Comparison of ENCODE assay signal across 21 cellular contexts in genomic region chr2:55775828-55776227, GRCh38.
"Had no signal": no experiment of that assay in that cellular context is flagged by ENCODE, and none has a peak within 500 bp of the region (broad histone marks: within the 10 kb centered on the region; RNA-seq: fewer than 3 reads in every experiment).

No MANE protein-coding gene starts in this region.

- H3K9me3 ChIP-seq: ascending aorta, heart left ventricle, neutrophil, ovary, prostate gland, thyroid gland had no signal

- H3K4me3 ChIP-seq: ascending aorta, heart left ventricle, ovary, prostate gland, thyroid gland had no signal

- ATAC-seq: activated naive CD4-positive, alpha-beta T cell treated with anti-CD3 and anti-CD28 coated beads, Interleukin-2, amount 50 U/mL, for 72 hours; activated T-helper 17 cell treated with anti-CD3 and anti-CD28 coated beads, Interleukin-2, amount 50 U/mL, for 72 hours; heart left ventricle; left ventricle myocardium superior; right cardiac atrium had no signal

- FAIRE-seq: endometrium, islet of Langerhans, TTC549 had no signal

- H3K4me1 ChIP-seq: heart left ventricle, prostate gland had no signal

- DNase-seq: activated CD4-positive, CD25-positive, alpha-beta regulatory T cell treated with anti-CD3 and anti-CD28 coated beads, Interleukin-2, amount 50 U/mL, for 72 hours; activated T-cell treated with anti-CD3 and anti-CD28 coated beads, Interleukin-2, amount 50 U/mL, for 24 hours; brain microvascular endothelial cell; caudate nucleus; effector CD4-positive, alpha-beta T cell; heart left ventricle; left ventricle myocardium superior; ovary; right cardiac atrium; stimulated activated CD4-positive, alpha-beta T cell treated with anti-CD3 and anti-CD28 coated beads, Interleukin-4, amount 100 ng/mL, for 24 hours; substantia nigra; thyroid gland; WERI-Rb-1 had no signal

- H3K36me3 ChIP-seq: ascending aorta, brain microvascular endothelial cell, heart left ventricle, neutrophil, ovary, prostate gland, thyroid gland, WERI-Rb-1 had no signal

- H3K27me3 ChIP-seq: ascending aorta, brain microvascular endothelial cell, heart left ventricle, ovary, thyroid gland had no signal

- H3K27ac ChIP-seq: ascending aorta, brain microvascular endothelial cell, heart left ventricle, neutrophil, ovary, prostate gland, thyroid gland, WERI-Rb-1 had no signal
